Comparison of ENCODE assay signal across 13 cellular contexts in the genomic region with DNA sequence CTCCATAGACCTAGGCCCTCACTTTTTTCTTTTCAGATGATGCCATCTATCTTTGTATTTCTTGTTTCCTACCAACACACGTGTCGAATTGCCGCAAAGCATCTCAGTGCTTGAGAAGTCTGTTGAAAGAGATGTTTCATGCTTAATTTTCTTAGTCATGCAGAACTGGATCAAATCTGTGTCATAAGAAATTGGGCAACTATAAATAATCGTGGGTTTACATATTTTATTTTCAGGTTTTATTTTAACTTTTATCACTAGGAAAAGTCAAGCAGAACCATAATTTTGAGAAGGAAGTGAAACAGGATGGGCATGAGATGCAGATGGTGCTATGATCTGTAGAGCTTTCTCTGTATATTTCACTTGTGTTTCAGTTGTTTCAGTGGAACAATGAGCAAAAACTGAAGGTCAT.
A peak's percentile ranks its signal among the peaks of the same experiment; 100 is the strongest.
DNase-seq lines count a peak whose midpoint lies in the region; ATAC-seq and TF ChIP-seq lines count a peak whose summit lies in the region.
"Had no signal": no experiment of that assay in that cellular context is flagged by ENCODE, and none has a peak within 500 bp of the region (broad histone marks: within the 10 kb centered on the region; RNA-seq: fewer than 3 reads in every experiment).

No MANE protein-coding gene starts in this region.

- no peaks in the 10 kb centered on the region for H3K4me1 ChIP-seq in MM.1S (ENCODE audit: low read length)
- no peaks in the 10 kb centered on the region for H3K4me1 ChIP-seq in aorta (ENCODE audit: control insufficient read depth in 1 of 2, insufficient read depth in 2 of 2, low read length in 2 of 2)

- intact Hi-C loops in aorta (cut with DNase I): no loop called here

- WGBS in aorta, 2 donors: 53 to 55% methylated on average over 4 of the region's 4 CpGs

- no peak overlapping the region for H3K4me2 ChIP-seq in MM.1S (ENCODE audit: low read depth, low read length)

- no peaks in the 10 kb centered on the region for H3K79me2 ChIP-seq in MM.1S (ENCODE audit: low read length)

- no peaks in the 10 kb centered on the region for H3F3A ChIP-seq in MM.1S (ENCODE audit: insufficient read depth, low read length)

- CTCF ChIA-PET in activated CD8-positive, alpha-beta memory T cell treated with anti-CD3 and anti-CD28 coated beads, Interleukin-2, amount 10 ng/mL, durations not matched to agents 7 days and 5 days (lab: Charles Lee): no interaction called here

- H3K36me3 ChIP-seq in MM.1S (replicated peaks; ENCODE audit: insufficient read depth, low read length) (no peaks in the 10 kb centered on the region), aorta (ENCODE audit: control insufficient read depth in 1 of 2, insufficient read depth in 2 of 2, low read length in 1 of 2) (no peaks in the 10 kb centered on the region)

- ATAC-seq in GM18511 (IDR thresholded peaks at IDR 0.05; ENCODE audit: unreplicated experiment) (peak; percentile 71), GM21367 (IDR thresholded peaks at IDR 0.05; ENCODE audit: unreplicated experiment) (peak; percentile 60), HG02981 (IDR thresholded peaks at IDR 0.05; ENCODE audit: unreplicated experiment) (peak; percentile 58), aorta (ENCODE audit: low FRiP score) (no peak)
- ATAC-seq in activated CD8-positive, alpha-beta memory T cell treated with anti-CD3 and anti-CD28 coated beads, Interleukin-2, amount 10 ng/mL, durations not matched to agents 7 days and 5 days: no peak
- ATAC-seq: CD8-positive, alpha-beta T cell; K562 had no signal

- no peaks in the 10 kb centered on the region for H3K9me2 ChIP-seq in MM.1S (replicated peaks; ENCODE audit: insufficient read depth, low read length)

- H3K27me3 ChIP-seq in MM.1S (replicated peaks; ENCODE audit: insufficient read depth, low read length): no peaks in the 10 kb centered on the region
- no peaks in the 10 kb centered on the region for H3K27me3 ChIP-seq in aorta (ENCODE audit: control insufficient read depth in 1 of 2, insufficient read depth in 2 of 2, low read length in 1 of 2)

- DNase-seq in LHCN-M2 (ENCODE audit: low read depth) (peak; percentile 2), MM.1S (no peak), aorta (no peak)
- no peak for DNase-seq in activated effector memory CD4-positive, alpha-beta T cell treated with Interleukin-2 at 50 U/mL for 16 hours
- DNase-seq in activated CD8-positive, alpha-beta memory T cell treated with anti-CD3 and anti-CD28 coated beads, Interleukin-2, amount 10 ng/mL, durations not matched to agents 7 days and 5 days: no peak
- DNase-seq: CD8-positive, alpha-beta T cell; NCI-H446 treated with DMSO at 0.1 percent for 48 hours; stimulated activated CD4-positive, alpha-beta T cell treated with anti-CD3 and anti-CD28 coated beads, Interleukin-2, amount 100 ng/mL, for 48 hours had no signal

- H3K27ac ChIP-seq in MM.1S (ENCODE audit: low read length): no peak overlapping the region
- no peak overlapping the region for H3K27ac ChIP-seq in aorta (ENCODE audit: low read depth in 1 of 2, low read length in 2 of 2)
- H3K27ac ChIP-seq: SK-N-MC had no signal

- H4K20me1 ChIP-seq in MM.1S (ENCODE audit: insufficient read depth, low read length): no peaks in the 10 kb centered on the region

- no peaks in the 10 kb centered on the region for H3K4me1 Mint-ChIP-seq in activated CD8-positive, alpha-beta memory T cell treated with anti-CD3 and anti-CD28 coated beads, Interleukin-2, amount 10 ng/mL, durations not matched to agents 7 days and 5 days

- TF ChIP-seq CTCF in MM.1S (IDR thresholded peaks at IDR 0.05; ENCODE audit: low read length): no peak

- no peak overlapping the region for H3K9ac ChIP-seq in MM.1S (ENCODE audit: low read length)

- peaks cover 44% of the 10 kb centered on the region for H3K27me3 Mint-ChIP-seq in activated CD8-positive, alpha-beta memory T cell treated with anti-CD3 and anti-CD28 coated beads, Interleukin-2, amount 10 ng/mL, durations not matched to agents 7 days and 5 days

- H3K9me3 ChIP-seq in MM.1S (replicated peaks; ENCODE audit: insufficient read depth, low read length) (no peaks in the 10 kb centered on the region), aorta (ENCODE audit: control insufficient read depth, low read length) (no peaks in the 10 kb centered on the region)

- H3K4me3 Mint-ChIP-seq in activated CD8-positive, alpha-beta memory T cell treated with anti-CD3 and anti-CD28 coated beads, Interleukin-2, amount 10 ng/mL, durations not matched to agents 7 days and 5 days: no peak overlapping the region
- H3K4me3 Mint-ChIP-seq: CD8-positive, alpha-beta T cell had no signal

- H3K9me3 Mint-ChIP-seq in activated CD8-positive, alpha-beta memory T cell treated with anti-CD3 and anti-CD28 coated beads, Interleukin-2, amount 10 ng/mL, durations not matched to agents 7 days and 5 days (ENCODE audit: low read depth): no peaks in the 10 kb centered on the region
- H3K9me3 Mint-ChIP-seq: CD8-positive, alpha-beta T cell had no signal

- no peak overlapping the region for H3K27ac Mint-ChIP-seq in activated CD8-positive, alpha-beta memory T cell treated with anti-CD3 and anti-CD28 coated beads, Interleukin-2, amount 10 ng/mL, durations not matched to agents 7 days and 5 days
- H3K27ac Mint-ChIP-seq: CD8-positive, alpha-beta T cell had no signal

- H3K4me3 ChIP-seq in MM.1S (ENCODE audit: low read length) (no peak overlapping the region), aorta (ENCODE audit: low read length in 2 of 2) (no peak overlapping the region)
- H3K4me3 ChIP-seq: K562, SK-N-MC had no signal

- H3K36me3 Mint-ChIP-seq in activated CD8-positive, alpha-beta memory T cell treated with anti-CD3 and anti-CD28 coated beads, Interleukin-2, amount 10 ng/mL, durations not matched to agents 7 days and 5 days: peaks cover 1% of the 10 kb centered on the region
- H3K36me3 Mint-ChIP-seq: CD8-positive, alpha-beta T cell had no signal

- no peak overlapping the region for H2AFZ ChIP-seq in MM.1S (ENCODE audit: low read length)

Comparison
In these comparisons a context has a peak if more than half of its experiments do, and no peak if none do; other contexts are left out.
1. ATAC-seq: peak in GM18511 (single experiment), GM21367 (single experiment) and HG02981 (single experiment); none in aorta (single experiment) and activated CD8-positive, alpha-beta memory T cell treated with anti-CD3 and anti-CD28 coated beads, Interleukin-2, amount 10 ng/mL, durations not matched to agents 7 days and 5 days (single experiment).